In genomic region chr5:125485003-125485641, GRCh38 we compare ENCODE assay signal across 8 cellular contexts.
DNase-seq lines count a peak whose midpoint lies in the region; ATAC-seq and TF ChIP-seq lines count a peak whose summit lies in the region.

No MANE protein-coding gene starts in this region.

- H3K4me1 ChIP-seq in thoracic aorta (ENCODE audit: control insufficient read depth in 1 of 2, low read depth in 2 of 2): peaks cover 7 to 25% of the 10 kb centered on the region in 2 donors

- TF ChIP-seq CTCF in cardiac fibroblast (IDR thresholded peaks at IDR 0.05; ENCODE audit: low read depth, low read length) (no peak), thoracic aorta (IDR thresholded peaks at IDR 0.05) (no peak)

- ATAC-seq in thoracic aorta (ENCODE audit: insufficient number of reproducible peaks, low FRiP score, low read depth): peak; percentile 84
- no peak for ATAC-seq in GM18520 (IDR thresholded peaks at IDR 0.05; ENCODE audit: unreplicated experiment)

- H3K4me3 ChIP-seq in cardiac fibroblast (replicated peaks in 1 of 2; ENCODE audit: low read depth in 2 of 2, low read length in 2 of 2) (peak overlapping the region in 1 of 2 donors; percentile 8), thoracic aorta (peak overlapping the region; percentile 37)

- peak overlapping the region; percentile 78 to 84 for H3K27ac ChIP-seq in thoracic aorta

- no peaks in the 10 kb centered on the region for H3K36me3 ChIP-seq in thoracic aorta

- DNase-seq in HCEC 1CT (peak; percentile 99), NCI-H446 (lab: John Stamatoyannopoulos, UW) (peak; percentile 52 to 73), cardiac fibroblast (ENCODE audit: low read depth in 2 of 2) (peak; percentile 97 to 98), left kidney (ENCODE audit: low read depth, low spot score) (peak; percentile 95), thoracic aorta (ENCODE audit: low spot score) (peak; percentile 32)
- no peak for DNase-seq in activated CD4-positive, alpha-beta T cell treated with anti-CD3 and anti-CD28 coated beads, Interleukin-2, amount 50 U/mL, for 1 hour
- DNase-seq in activated CD4-positive, CD25-positive, alpha-beta regulatory T cell (lab: John Stamatoyannopoulos, UW): no peak

- H3K9me3 ChIP-seq in thoracic aorta: no peaks in the 10 kb centered on the region

- no peaks in the 10 kb centered on the region for H3K27me3 ChIP-seq in thoracic aorta (replicated peaks; ENCODE audit: insufficient read depth)

Comparison
In these comparisons a context has a peak if more than half of its experiments do, and no peak if none do; other contexts are left out.
1. DNase-seq: peak in HCEC 1CT (single experiment), NCI-H446 (2 of 2), cardiac fibroblast (2 of 2), left kidney (single experiment) and thoracic aorta (single experiment); none in activated CD4-positive, alpha-beta T cell treated with anti-CD3 and anti-CD28 coated beads, Interleukin-2, amount 50 U/mL, for 1 hour (single experiment) and activated CD4-positive, CD25-positive, alpha-beta regulatory T cell (0 of 4).